In the genomic region with DNA sequence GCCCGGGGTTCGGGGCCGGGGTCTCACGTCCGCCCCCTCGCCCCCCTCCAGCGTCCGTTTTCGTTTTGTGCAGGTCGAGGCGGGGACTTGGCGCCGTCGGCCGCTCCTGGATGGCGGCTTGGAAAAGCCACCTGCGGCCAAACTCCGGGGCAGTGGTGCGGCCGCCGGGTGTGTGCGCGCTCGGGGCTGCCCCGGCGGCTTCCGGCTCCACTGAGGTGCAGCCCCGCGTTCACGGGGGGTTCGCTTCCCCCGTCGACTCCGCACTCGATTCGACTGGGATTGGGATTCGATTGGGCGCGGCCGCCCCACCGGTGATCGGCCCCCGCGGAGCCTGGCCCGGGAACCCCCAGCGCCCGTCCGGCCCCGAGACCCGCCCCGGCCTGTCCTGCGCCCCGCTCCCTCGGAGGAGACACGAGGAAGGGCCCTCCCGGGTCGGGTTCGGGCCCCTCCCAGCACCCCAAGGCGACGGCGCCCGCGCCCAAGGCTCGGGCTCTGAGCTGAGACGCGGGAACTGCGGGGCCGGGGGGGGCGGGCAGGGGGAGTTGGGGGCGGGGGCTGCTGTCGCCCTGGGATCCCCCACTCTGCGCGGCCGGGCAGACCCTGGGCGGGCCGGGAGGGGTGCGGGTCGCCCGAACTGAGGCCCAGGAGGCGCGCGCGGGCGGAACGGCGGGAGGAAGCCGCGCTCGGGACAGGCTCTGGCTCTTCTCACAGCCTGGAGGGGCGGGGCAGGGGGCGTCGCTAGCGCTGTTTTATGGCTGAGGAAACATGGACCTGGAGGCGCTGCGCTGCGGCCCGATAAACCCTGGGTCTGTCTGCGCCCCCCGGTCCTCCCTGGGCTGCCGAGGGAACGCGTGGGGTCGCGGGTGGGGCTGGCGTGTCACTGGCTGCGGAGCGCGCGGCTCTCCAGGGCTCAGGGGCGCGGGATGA, we compare ENCODE assay signal across 14 cellular contexts. TPM values are rescaled to one million over a fixed set of nuclear protein-coding genes. Genes with fewer than 3 reads are reported as not detected.
A peak's percentile ranks its signal among the peaks of the same experiment; 100 is the strongest.
DNase-seq lines count a peak whose midpoint lies in the region; TF ChIP-seq lines count a peak whose summit lies in the region.
"Had no signal": no experiment of that assay in that cellular context is flagged by ENCODE, and none has a peak within 500 bp of the region (broad histone marks: within the 10 kb centered on the region; RNA-seq: fewer than 3 reads in every experiment).

No MANE protein-coding gene starts in this region.

- H3K4me1 ChIP-seq in Caco-2 (peaks cover 11% of the 10 kb centered on the region; the same call in 1 of the 2 replicates), esophagus muscularis mucosa (peaks cover 21 to 50% (median 45%) of the 10 kb centered on the region in 4 donors), neuron (ENCODE audit: insufficient read depth, low read length) (peaks cover 21% of the 10 kb centered on the region)

- H3K27ac ChIP-seq in esophagus muscularis mucosa (replicated peaks in 1 of 4) = no peak overlapping the region

- no peaks in the 10 kb centered on the region for H3K9me3 Mint-ChIP-seq in Caco-2 (ENCODE audit: unreplicated experiment)
- H3K9me3 Mint-ChIP-seq: nephron had no signal

- no peak for TF ChIP-seq EP300 in esophagus muscularis mucosa (IDR thresholded peaks at IDR 0.05)

- no peak for TF ChIP-seq POLR2A in esophagus muscularis mucosa (IDR thresholded peaks at IDR 0.05; ENCODE audit: low read depth)

- peaks cover 9% of the 10 kb centered on the region for H3K36me3 Mint-ChIP-seq in Caco-2 (ENCODE audit: insufficient read depth, unreplicated experiment)

- no peak overlapping the region for H3K27ac Mint-ChIP-seq in Caco-2 (ENCODE audit: unreplicated experiment)
- H3K27ac Mint-ChIP-seq: brain, nephron had no signal

- peaks cover 3% of the 10 kb centered on the region for H3K27me3 Mint-ChIP-seq in Caco-2 (ENCODE audit: insufficient read depth, unreplicated experiment)

- H2AFZ ChIP-seq in neuron (ENCODE audit: low read depth, low read length) = peak overlapping the region; percentile 79

- no peaks in the 10 kb centered on the region for H3K36me3 ChIP-seq in Caco-2 (ENCODE audit: control insufficient read depth, insufficient read depth, low read length)
- peaks cover 6 to 15% (median 12%) of the 10 kb centered on the region in 4 donors for H3K36me3 ChIP-seq in esophagus muscularis mucosa
- peaks cover 7% of the 10 kb centered on the region for H3K36me3 ChIP-seq in neuron (ENCODE audit: insufficient read depth, low read length)

- WGBS in esophagus muscularis mucosa = no CpG with 5 or more reads among the region's 111 CpGs

- peak in 1 of 2 experiments; percentile 55 for DNase-seq in Caco-2
- peak; percentile 67 for DNase-seq in HEK293T (ENCODE audit: extremely low spot score)
- DNase-seq in esophagus muscularis mucosa (ENCODE audit: extremely low spot score) = no peak
- DNase-seq in NCI-H774 (lab: John Stamatoyannopoulos, UW) = no peak
- DNase-seq in amniotic stem cell (lab: John Stamatoyannopoulos, UW) = no peak
- DNase-seq in SKM-1 treated with dmso at 0.1 percent for 144 hours (lab: John Stamatoyannopoulos, UW; ENCODE audit: unreplicated experiment) = no peak
- DNase-seq in NCI-H446 treated with DMSO at 0.1 percent for 48 hours (lab: John Stamatoyannopoulos, UW) = no peak
- DNase-seq: activated T-cell treated with anti-CD3 and anti-CD28 coated beads for 4 hours, Kasumi-1, NCI-H345 had no signal

- H3K9me3 ChIP-seq in Caco-2 = no peaks in the 10 kb centered on the region
- H3K9me3 ChIP-seq in esophagus muscularis mucosa = peaks cover 0 to 8% (median 4%) of the 10 kb centered on the region in 4 donors
- peaks cover 11% of the 10 kb centered on the region for H3K9me3 ChIP-seq in neuron (ENCODE audit: low read length)

- peaks cover 1% of the 10 kb centered on the region; the same call in 1 of the 2 replicates for H3K27me3 ChIP-seq in Caco-2 (replicated peaks; ENCODE audit: control insufficient read depth, insufficient read depth, low read length)
- peaks cover 0 to 83% (median 54%) of the 10 kb centered on the region in 4 donors for H3K27me3 ChIP-seq in esophagus muscularis mucosa
- peaks cover 49% of the 10 kb centered on the region for H3K27me3 ChIP-seq in neuron (ENCODE audit: insufficient read depth, low read length)

- H3K4me3 ChIP-seq in Caco-2 (ENCODE audit: low read depth, low read length) = peak overlapping the region; percentile 24
- peak overlapping the region; percentile 27 to 34 (median 32) for H3K4me3 ChIP-seq in esophagus muscularis mucosa
- H3K4me3 ChIP-seq in neuron (ENCODE audit: low read length) = peak overlapping the region; percentile 46

- peak overlapping the region; percentile 53 for H3K4me3 Mint-ChIP-seq in Caco-2 (ENCODE audit: unreplicated experiment)

- CTCF ChIA-PET in Caco-2 (lab: Charles Lee) (no interaction called here), HEK293T (lab: Yijun Ruan, JAX) (no interaction called here)

- no peaks in the 10 kb centered on the region for H3K4me1 Mint-ChIP-seq in Caco-2 (ENCODE audit: low read depth, unreplicated experiment)

- no peak for TF ChIP-seq CTCF in Caco-2 (IDR thresholded peaks at IDR 0.05; ENCODE audit: insufficient read depth in 1 of 2, low read depth in 1 of 2, low read length in 1 of 2, severe bottlenecking in 1 of 2, unreplicated experiment in 1 of 2)
- TF ChIP-seq CTCF in esophagus muscularis mucosa (IDR thresholded peaks at IDR 0.05) = no peak

- intact Hi-C loops in Caco-2 (cut with micrococcal nuclease; ENCODE audit: unreplicated experiment) = no loop called here
- intact Hi-C loops in esophagus muscularis mucosa (cut with DNase I) = loop anchor here (10.0 kb wide), 1 partner anchor 133 kb away; no protein-coding TSS in a partner anchor

- BruUV-seq in Caco-2 (replicated peaks; lab: Mats Ljungman, UMichigan) = no TSS peak

- POLR2A ChIA-PET in Caco-2 (lab: Charles Lee) = no interaction called here
- POLR2A ChIA-PET in HEK293T (lab: Yijun Ruan, JAX) = no interaction called here

TF ChIP-seq in HEK293T, 16 proteins besides CTCF, POLR2A, EP300 and RAD21:
- no peak for TF ChIP-seq FOXK2 (IDR thresholded peaks at IDR 0.05)
- no peak for TF ChIP-seq L3MBTL2 (conservative IDR thresholded peaks at IDR 0.05)
- no peak for TF ChIP-seq NFRKB (IDR thresholded peaks at IDR 0.05)
- no peak for TF ChIP-seq SUZ12 (IDR thresholded peaks at IDR 0.05)
- no peak for TF ChIP-seq BHLHE40 (IDR thresholded peaks at IDR 0.05; ENCODE audit: borderline replicate concordance)
- TF ChIP-seq TARDBP (IDR thresholded peaks at IDR 0.05) = no peak
- no peak for TF ChIP-seq LEF1 (IDR thresholded peaks at IDR 0.05; ENCODE audit: borderline replicate concordance)
- TF ChIP-seq HDGF (IDR thresholded peaks at IDR 0.05; ENCODE audit: borderline replicate concordance) = no peak
- TF ChIP-seq FOXA1 (IDR thresholded peaks at IDR 0.05) = no peak
- TF ChIP-seq ELF4 (IDR thresholded peaks at IDR 0.05) = no peak
- TF ChIP-seq ARNT (IDR thresholded peaks at IDR 0.05) = no peak
- TF ChIP-seq, protein P1, sequence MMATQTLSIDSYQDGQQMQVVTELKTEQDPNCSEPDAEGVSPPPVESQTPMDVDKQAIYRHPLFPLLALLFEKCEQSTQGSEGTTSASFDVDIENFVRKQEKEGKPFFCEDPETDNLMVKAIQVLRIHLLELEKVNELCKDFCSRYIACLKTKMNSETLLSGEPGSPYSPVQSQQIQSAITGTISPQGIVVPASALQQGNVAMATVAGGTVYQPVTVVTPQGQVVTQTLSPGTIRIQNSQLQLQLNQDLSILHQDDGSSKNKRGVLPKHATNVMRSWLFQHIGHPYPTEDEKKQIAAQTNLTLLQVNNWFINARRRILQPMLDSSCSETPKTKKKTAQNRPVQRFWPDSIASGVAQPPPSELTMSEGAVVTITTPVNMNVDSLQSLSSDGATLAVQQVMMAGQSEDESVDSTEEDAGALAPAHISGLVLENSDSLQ (IDR thresholded peaks at IDR 0.05) = no peak
- no peak for TF ChIP-seq ZNF384 (IDR thresholded peaks at IDR 0.05)
- no peak for TF ChIP-seq SP1 (IDR thresholded peaks at IDR 0.05)
- no peak for TF ChIP-seq FOXM1 (IDR thresholded peaks at IDR 0.05; ENCODE audit: borderline replicate concordance)
- no peak for TF ChIP-seq CTBP1 (IDR thresholded peaks at IDR 0.05; ENCODE audit: borderline replicate concordance)

RNA-seq across cellular contexts. Expression of a gene that starts 1.6 kb away (rescaled TPM):
- total RNA-seq in Caco-2 (2022) = not detected in 2 replicates
- not detected for total RNA-seq in esophagus muscularis mucosa
- total RNA-seq: RPMI7951 had no signal
